8 cellular contexts compared by ENCODE assay signal in the genomic region with DNA sequence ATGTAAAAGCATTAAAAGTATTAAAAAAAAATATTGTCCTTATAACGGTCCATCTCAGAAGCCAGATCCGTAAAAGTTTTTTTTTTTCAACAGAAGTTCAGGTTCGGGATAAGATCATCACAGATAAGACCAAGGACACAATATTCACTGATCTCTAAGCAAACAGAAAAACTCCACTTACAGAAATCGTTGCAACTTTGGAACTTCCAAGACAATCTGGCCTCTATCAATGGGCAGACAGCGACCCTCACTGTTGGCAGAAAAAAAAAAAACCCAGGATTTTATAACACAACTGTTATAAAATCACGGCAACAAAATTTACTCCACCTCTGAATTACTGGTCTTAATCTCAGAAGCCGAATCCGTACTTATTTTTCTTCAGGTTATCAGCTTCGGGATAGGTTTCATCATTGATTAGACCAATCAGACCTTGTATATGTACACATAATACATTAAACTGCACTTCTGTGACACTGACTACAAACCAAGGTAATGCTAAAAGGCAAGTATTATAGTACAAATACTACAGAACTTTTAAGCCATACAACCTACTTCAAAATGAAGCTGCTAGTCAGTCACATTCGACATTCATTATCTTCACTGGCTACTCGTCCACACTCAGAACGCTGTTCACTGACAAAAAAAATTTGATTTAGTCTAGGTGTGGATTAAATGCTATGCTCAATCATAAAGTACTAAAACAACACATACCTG. TPM values are rescaled to one million over a fixed set of nuclear protein-coding genes. Genes with fewer than 3 reads are reported as not detected.
DNase-seq lines count a peak whose midpoint lies in the region; ATAC-seq and TF ChIP-seq lines count a peak whose summit lies in the region.

No MANE protein-coding gene starts in this region.

- H3K4me3 Mint-ChIP-seq in central memory CD8-positive, alpha-beta T cell: peak overlapping the region; percentile 99
- peak overlapping the region; percentile 98 for H3K4me3 Mint-ChIP-seq in mesothelial cell of epicardium

- no peak for ATAC-seq in central memory CD8-positive, alpha-beta T cell (replicated peaks; ENCODE audit: extremely low read depth, poor library complexity, severe bottlenecking)
- no peak for ATAC-seq in aorta (ENCODE audit: low FRiP score)

- in situ Hi-C loops in G401 (cut with HindIII; ENCODE audit: low sequenced_read_pairs): no loop called here

- WGBS in aorta, 2 donors: 0% methylated on average over 12 of the region's 12 CpGs

- H3K27ac ChIP-seq in aorta (ENCODE audit: low read depth in 1 of 2, low read length in 2 of 2): no peak overlapping the region

- peaks cover 0 to 2% of the 10 kb centered on the region in 2 donors for H3K27me3 ChIP-seq in aorta (ENCODE audit: control insufficient read depth in 1 of 2, insufficient read depth in 2 of 2, low read length in 1 of 2)

- H3K4me1 ChIP-seq in aorta (ENCODE audit: control insufficient read depth in 1 of 2, insufficient read depth in 2 of 2, low read length in 2 of 2): peaks cover 9 to 11% of the 10 kb centered on the region in 2 donors

- no peaks in the 10 kb centered on the region for H3K36me3 ChIP-seq in aorta (ENCODE audit: control insufficient read depth in 1 of 2, insufficient read depth in 2 of 2, low read length in 1 of 2)

- peak; percentile 47 for DNase-seq in G401 (ENCODE audit: low spot score)
- peak; percentile 60 for DNase-seq in M059J (ENCODE audit: low read depth)
- DNase-seq in central memory CD8-positive, alpha-beta T cell (ENCODE audit: low spot score in 2 of 2): no peak
- no peak for DNase-seq in mesothelial cell of epicardium (ENCODE audit: low spot score in 2 of 2, unreplicated experiment in 2 of 2)
- DNase-seq in aorta: no peak
- no peak for DNase-seq in stimulated activated CD8-positive, alpha-beta memory T cell treated with anti-CD3 and anti-CD28 coated beads, Interleukin-4, amount 100 ng/mL, for 48 hours
- no peak for DNase-seq in HuH-7.5 (ENCODE audit: low spot score)
- no peak for DNase-seq in activated CD4-positive, alpha-beta T cell treated with anti-CD3 and anti-CD28 coated beads, Interleukin-2, amount 50 U/mL, for 1 hour

- H3K4me1 Mint-ChIP-seq in central memory CD8-positive, alpha-beta T cell: peaks cover 58% of the 10 kb centered on the region
- peaks cover 47% of the 10 kb centered on the region for H3K4me1 Mint-ChIP-seq in mesothelial cell of epicardium

- H3K27ac Mint-ChIP-seq in central memory CD8-positive, alpha-beta T cell (ENCODE audit: low read depth): peak overlapping the region; percentile 99
- peak overlapping the region; percentile 99 for H3K27ac Mint-ChIP-seq in mesothelial cell of epicardium

- H3K4me3 ChIP-seq in aorta (ENCODE audit: low read length in 2 of 2): peak overlapping the region; percentile 88 to 97

- H3K27me3 Mint-ChIP-seq in central memory CD8-positive, alpha-beta T cell: no peaks in the 10 kb centered on the region
- peaks cover 1% of the 10 kb centered on the region for H3K27me3 Mint-ChIP-seq in mesothelial cell of epicardium (ENCODE audit: low read depth)

- no peaks in the 10 kb centered on the region for H3K9me3 Mint-ChIP-seq in central memory CD8-positive, alpha-beta T cell
- peaks cover 5% of the 10 kb centered on the region for H3K9me3 Mint-ChIP-seq in mesothelial cell of epicardium

- H3K36me3 Mint-ChIP-seq in central memory CD8-positive, alpha-beta T cell (ENCODE audit: insufficient read depth): peaks cover 35% of the 10 kb centered on the region
- peaks cover 13% of the 10 kb centered on the region for H3K36me3 Mint-ChIP-seq in mesothelial cell of epicardium

- intact Hi-C loops in aorta (cut with DNase I): loop anchor here (5.0 kb wide), 3 partner anchors 85 to 1450 kb away; partner anchors contain the start of genes CEP162 (in 1 of the 2) and SNX14 (in 1 of the 2)

- TF ChIP-seq CTCF in mesothelial cell of epicardium (IDR thresholded peaks at IDR 0.05; ENCODE audit: unreplicated experiment): no peak

- no peaks in the 10 kb centered on the region for H3K9me3 ChIP-seq in aorta (ENCODE audit: control insufficient read depth, low read length)

RNA-seq across cellular contexts. Expression of gene SYNCRIP, which starts 34.7 kb away (rescaled TPM):
- 54.3 and 69.6 TPM in 2 replicates for total RNA-seq in G401 (2014; rRNA removed; shearing (Covaris generic))
- total RNA-seq in M059J (2014; rRNA removed; shearing (Covaris generic)): 71.3 and 107 TPM in 2 replicates
- total RNA-seq in mesothelial cell of epicardium (127 to 129 TPM (median 129 TPM) in 3 replicates), aorta (100 to 1,000 TPM in 1 of 2 donors, 10 to 100 TPM in 1; 96.4 to 119 TPM)
- polyA plus RNA-seq in aorta: 10 to 100 TPM; 35.2 to 54.0 TPM

Comparison
In these comparisons a context has a peak if more than half of its experiments do, and no peak if none do; other contexts are left out.
1. DNase-seq: peak in G401 (single experiment) and M059J (single experiment); none in central memory CD8-positive, alpha-beta T cell (0 of 2), mesothelial cell of epicardium (0 of 2), aorta (0 of 2), stimulated activated CD8-positive, alpha-beta memory T cell treated with anti-CD3 and anti-CD28 coated beads, Interleukin-4, amount 100 ng/mL, for 48 hours (single experiment), HuH-7.5 (single experiment) and activated CD4-positive, alpha-beta T cell treated with anti-CD3 and anti-CD28 coated beads, Interleukin-2, amount 50 U/mL, for 1 hour (single experiment).